In genomic region chr16:67399749-67400704, GRCh38 we compare ENCODE assay signal across 14 cellular contexts. TPM values are rescaled to one million over a fixed set of nuclear protein-coding genes. Genes with fewer than 3 reads are reported as not detected.
DNase-seq lines count a peak whose midpoint lies in the region; ATAC-seq and TF ChIP-seq lines count a peak whose summit lies in the region.
"Had no signal": no experiment of that assay in that cellular context is flagged by ENCODE, and none has a peak within 500 bp of the region (broad histone marks: within the 10 kb centered on the region; RNA-seq: fewer than 3 reads in every experiment).

No MANE protein-coding gene starts in this region.

- H3K23ac ChIP-seq in IMR-90 (ENCODE audit: low read depth, low read length): no peak overlapping the region

- H3K4me2 ChIP-seq in IMR-90 (ENCODE audit: low read depth, low read length): no peak overlapping the region

- H3K9ac ChIP-seq in IMR-90 (ENCODE audit: low read depth, low read length): no peak overlapping the region
- H3K9ac ChIP-seq in mucosa of stomach (ENCODE audit: low read length): peak overlapping the region; percentile 45

- TF ChIP-seq POLR2A in IMR-90 (IDR thresholded peaks at IDR 0.05; ENCODE audit: low read depth, low read length) (no peak), breast epithelium (IDR thresholded peaks at IDR 0.05) (no peak)

- WGBS in IMR-90 (ENCODE audit: extremely low coverage in 2 of 2, insufficient read length in 1 of 2), 2 experiments: 6% methylated on average over 2 of the region's 19 CpGs; no CpG with 5 or more reads in 1 of the 2 experiments

- H2BK20ac ChIP-seq in IMR-90 (ENCODE audit: low read depth, low read length): no peak overlapping the region

- H3K27ac ChIP-seq in IMR-90 (ENCODE audit: insufficient read depth, low read length) (no peak overlapping the region), breast epithelium (no peak overlapping the region)
- H3K27ac ChIP-seq: suprapubic skin had no signal

- peak overlapping the region; percentile 15 for H2AK9ac ChIP-seq in IMR-90 (replicated peaks; ENCODE audit: low read depth, low read length, poor library complexity)

- no peak overlapping the region for H3K18ac ChIP-seq in IMR-90 (ENCODE audit: low read depth, low read length)

- peaks cover 50% of the 10 kb centered on the region for H3K27me3 Mint-ChIP-seq in stimulated activated memory B cell treated with anti-CD40 and anti-IgM and Interleukin-4, amounts not matched to agents 10 μg/mL and 1 μg/mL and 100 μg/mL, for 72 hours

- H4K20me1 ChIP-seq in IMR-90 (ENCODE audit: insufficient read depth, low read length): no peaks in the 10 kb centered on the region

- no peaks in the 10 kb centered on the region for H3K36me3 ChIP-seq in IMR-90 (ENCODE audit: control insufficient read depth, insufficient read depth, low read length)
- no peaks in the 10 kb centered on the region for H3K36me3 ChIP-seq in mucosa of stomach (ENCODE audit: control insufficient read depth, insufficient read depth, low read length)
- no peaks in the 10 kb centered on the region for H3K36me3 ChIP-seq in breast epithelium
- H3K36me3 ChIP-seq: suprapubic skin had no signal

- H3K27ac Mint-ChIP-seq in stimulated activated memory B cell treated with anti-CD40 and anti-IgM and Interleukin-4, amounts not matched to agents 10 μg/mL and 1 μg/mL and 100 μg/mL, for 72 hours: no peak overlapping the region
- H3K27ac Mint-ChIP-seq: T-cell had no signal

- no peak for TF ChIP-seq CTCF in IMR-90 (conservative IDR thresholded peaks at IDR 0.05; ENCODE audit: low read depth, low read length)
- TF ChIP-seq CTCF in breast epithelium (IDR thresholded peaks at IDR 0.05): no peak

- no peak overlapping the region for H3K14ac ChIP-seq in IMR-90 (replicated peaks; ENCODE audit: low read depth, low read length)

- no peak overlapping the region for H2BK5ac ChIP-seq in IMR-90 (ENCODE audit: low read depth, low read length, poor library complexity, severe bottlenecking)

- no peak for TF ChIP-seq RAD21 in IMR-90 (IDR thresholded peaks at IDR 0.05; ENCODE audit: low read length)

- peaks cover 13% of the 10 kb centered on the region for H3K4me1 Mint-ChIP-seq in stimulated activated memory B cell treated with anti-CD40 and anti-IgM and Interleukin-4, amounts not matched to agents 10 μg/mL and 1 μg/mL and 100 μg/mL, for 72 hours
- H3K4me1 Mint-ChIP-seq: T-cell had no signal

- DNase-seq in COLO668 (lab: John Stamatoyannopoulos, UW; ENCODE audit: unreplicated experiment) (peak; percentile 84), IMR-90 (no peak), NCI-H774 (lab: John Stamatoyannopoulos, UW) (peak; percentile 31), breast epithelium (ENCODE audit: low spot score in 2 of 2) (no peak), superior temporal gyrus (ENCODE audit: extremely low spot score) (no peak)
- DNase-seq: activated CD4-positive, alpha-beta T cell treated with anti-CD3 and anti-CD28 coated beads for 1 hour; effector CD4-positive, alpha-beta T cell; NK-92 treated with Interleukin-12 subunit alpha and Interleukin-12 subunit beta, amount 100 ng/mL, for 24 hours had no signal

- no peak overlapping the region for H2AK5ac ChIP-seq in IMR-90 (ENCODE audit: low read depth, low read length)

- no peak overlapping the region for H4K5ac ChIP-seq in IMR-90 (ENCODE audit: low read depth, low read length)

- H3K27me3 ChIP-seq in IMR-90 (ENCODE audit: control insufficient read depth, insufficient read depth, low read length) (no peaks in the 10 kb centered on the region), mucosa of stomach (ENCODE audit: control insufficient read depth, insufficient read depth, low read length) (no peaks in the 10 kb centered on the region), breast epithelium (no peaks in the 10 kb centered on the region)
- H3K27me3 ChIP-seq: suprapubic skin had no signal

- H3K4me1 ChIP-seq in IMR-90 (ENCODE audit: control insufficient read depth, insufficient read depth, low read length) (peaks cover 11% of the 10 kb centered on the region), mucosa of stomach (ENCODE audit: control insufficient read depth, insufficient read depth, low read length) (peaks cover 53% of the 10 kb centered on the region), breast epithelium (peaks cover 7 to 27% of the 10 kb centered on the region in 2 donors)

- H3K9me1 ChIP-seq in IMR-90 (ENCODE audit: insufficient read depth, low read length): no peaks in the 10 kb centered on the region

- ATAC-seq in IMR-90 (ENCODE audit: low read depth): no peak
- ATAC-seq in stimulated activated memory B cell treated with anti-CD40 and anti-IgM and Interleukin-4, amounts not matched to agents 10 μg/mL and 1 μg/mL and 100 μg/mL, for 72 hours: no peak
- no peak for ATAC-seq in GM21381 (IDR thresholded peaks at IDR 0.05; ENCODE audit: unreplicated experiment)

- H3K9me3 ChIP-seq in IMR-90 (ENCODE audit: control insufficient read depth, insufficient read depth, low read length): no peaks in the 10 kb centered on the region
- no peaks in the 10 kb centered on the region for H3K9me3 ChIP-seq in mucosa of stomach (ENCODE audit: control insufficient read depth, low read length)
- no peaks in the 10 kb centered on the region for H3K9me3 ChIP-seq in breast epithelium
- H3K9me3 ChIP-seq: suprapubic skin had no signal

- POLR2A ChIA-PET in IMR-90 (lab: Charles Lee; ENCODE audit: unreplicated experiment): no interaction called here

- no peaks in the 10 kb centered on the region; a peak in 1 of 4 replicates for H3K79me1 ChIP-seq in IMR-90 (ENCODE audit: low read depth in 1 of 2, low read length in 2 of 2)

- no peak overlapping the region for H4K8ac ChIP-seq in IMR-90 (ENCODE audit: low read depth in 2 of 2, low read length in 2 of 2)

- no peak overlapping the region for H3K4ac ChIP-seq in IMR-90 (ENCODE audit: low read depth, low read length)

- H3K4me3 ChIP-seq in IMR-90 (ENCODE audit: insufficient read depth, low read depth, low read length) (no peak overlapping the region), mucosa of stomach (ENCODE audit: low read length) (no peak overlapping the region), breast epithelium (peak overlapping the region in 1 of 3 donors; percentile 44)
- H3K4me3 ChIP-seq: suprapubic skin had no signal

- H3K56ac ChIP-seq in IMR-90 (ENCODE audit: extremely low read depth, insufficient read depth, low read length): no peak overlapping the region

- H4K91ac ChIP-seq in IMR-90 (ENCODE audit: insufficient read depth, low read depth, low read length): no peak overlapping the region

- no peaks in the 10 kb centered on the region for H3K9me3 Mint-ChIP-seq in stimulated activated memory B cell treated with anti-CD40 and anti-IgM and Interleukin-4, amounts not matched to agents 10 μg/mL and 1 μg/mL and 100 μg/mL, for 72 hours
- H3K9me3 Mint-ChIP-seq: naive B cell, T-cell had no signal

- CTCF ChIA-PET in IMR-90 (lab: Yijun Ruan, JAX): interaction anchor here (0.6 to 1.3 kb wide), 12 partner anchors 8 to 391 kb away, joined by 3 to 7 read pairs (median 4); no protein-coding TSS in a partner anchor

- intact Hi-C loops in IMR-90 (cut with micrococcal nuclease): loop anchor here (2.0 kb wide), 1 partner anchor 139 kb away; no protein-coding TSS in a partner anchor
- intact Hi-C loops in breast epithelium (cut with DNase I; ENCODE audit: low total_unique reads): no loop called here

- no peak overlapping the region for H3K4me3 Mint-ChIP-seq in stimulated activated memory B cell treated with anti-CD40 and anti-IgM and Interleukin-4, amounts not matched to agents 10 μg/mL and 1 μg/mL and 100 μg/mL, for 72 hours
- H3K4me3 Mint-ChIP-seq: naive B cell, T-cell had no signal

- no TSS peak for BruUV-seq in IMR-90 (replicated peaks; lab: Mats Ljungman, UMichigan)

- dilution Hi-C loops in IMR-90 (cut with HindIII; ENCODE audit: low sequenced_read_pairs, unreplicated experiment): no loop called here

- H2BK15ac ChIP-seq in IMR-90 (ENCODE audit: low read depth, low read length): no peak overlapping the region

- H2BK120ac ChIP-seq in IMR-90 (ENCODE audit: low read depth, low read length): no peak overlapping the region

- peak overlapping the region; percentile 53 for H2AFZ ChIP-seq in IMR-90 (replicated peaks; ENCODE audit: low read length, poor library complexity)

- in situ Hi-C loops in IMR-90 (cut with MboI; ENCODE audit: low sequenced_read_pairs): no loop called here

- no peaks in the 10 kb centered on the region for H3K36me3 Mint-ChIP-seq in stimulated activated memory B cell treated with anti-CD40 and anti-IgM and Interleukin-4, amounts not matched to agents 10 μg/mL and 1 μg/mL and 100 μg/mL, for 72 hours
- H3K36me3 Mint-ChIP-seq: naive B cell, T-cell had no signal

TF ChIP-seq in IMR-90, 13 proteins besides CTCF, POLR2A, EP300 and RAD21:
- TF ChIP-seq RFX5 (IDR thresholded peaks at IDR 0.05; ENCODE audit: low read depth, low read length) (no peak), MAFK (IDR thresholded peaks at IDR 0.05; ENCODE audit: low read depth, low read length) (no peak), NFE2L2 (IDR thresholded peaks at IDR 0.05; ENCODE audit: low read depth, low read length) (no peak), CEBPB (IDR thresholded peaks at IDR 0.05; ENCODE audit: low read depth, low read length) (no peak), FOS (IDR thresholded peaks at IDR 0.05; ENCODE audit: low read depth, low read length) (no peak), USF2 (IDR thresholded peaks at IDR 0.05; ENCODE audit: low read depth, low read length) (no peak), SMC3 (IDR thresholded peaks at IDR 0.05; ENCODE audit: low read depth, low read length) (no peak)
TF ChIP-seq in IMR-90: peak in this region for 0.

RNA-seq across cellular contexts. Expression of gene TPPP3, which starts 6.7 kb away (rescaled TPM):
- 0.54 and 0.56 TPM in 2 replicates for total RNA-seq in IMR-90 (2012; rRNA removed)
- polyA plus RNA-seq in IMR-90 (2012; rRNA removed): 2.2 and 2.4 TPM in 2 replicates
- polyA plus RNA-seq in IMR-90 (2012; cell fraction: cytosol; rRNA removed): 2.0 and 3.4 TPM in 2 replicates
- 1.8 and 2.4 TPM in 2 replicates for polyA plus RNA-seq in IMR-90 (2012; cell fraction: nucleus; rRNA removed; ENCODE audit: low replicate concordance)
- total RNA-seq in breast epithelium: 1 to 10 TPM; 1.3 to 6.9 (median 3.6) TPM

RNA-seq across cellular contexts. Expression of gene ZDHHC1, which starts 16.2 kb away (rescaled TPM):
- total RNA-seq in IMR-90 (2012; rRNA removed) (1.7 and 2.0 TPM in 2 replicates), breast epithelium (10 to 100 TPM; 17.4 to 20.3 (median 19.3) TPM)
- 5.9 and 6.1 TPM in 2 replicates for polyA plus RNA-seq in IMR-90 (2012; rRNA removed)
- 4.2 and 9.4 TPM in 2 replicates for polyA plus RNA-seq in IMR-90 (2012; cell fraction: cytosol; rRNA removed)
- 16.9 and 38.6 TPM in 2 replicates for polyA plus RNA-seq in IMR-90 (2012; cell fraction: nucleus; rRNA removed; ENCODE audit: low replicate concordance)

RNA-seq across cellular contexts. Expression of gene HSD11B2, which starts 30.9 kb away (rescaled TPM):
- total RNA-seq in IMR-90 (2012; rRNA removed): not detected in 2 replicates
- 0.26 and 0.27 TPM in 2 replicates for polyA plus RNA-seq in IMR-90 (2012; rRNA removed)
- polyA plus RNA-seq in IMR-90 (2012; cell fraction: cytosol; rRNA removed): 0.12 TPM in 1 of 2 replicates, not detected in the other
- polyA plus RNA-seq in IMR-90 (2012; cell fraction: nucleus; rRNA removed; ENCODE audit: low replicate concordance): 0.47 and 0.60 TPM in 2 replicates
- 10 to 100 TPM in 2 of 3 donors, under 1 TPM in 1; 0.32 to 66.9 (median 10.2) TPM for total RNA-seq in breast epithelium

Comparison
In these comparisons a context has a peak if more than half of its experiments do, and no peak if none do; other contexts are left out.
1. DNase-seq: peak in COLO668 (single experiment) and NCI-H774 (single experiment); none in IMR-90 (single experiment), breast epithelium (0 of 2) and superior temporal gyrus (single experiment).